ENCODE assay signal across 14 cellular contexts in genomic region chr7:87452279-87452678, GRCh38. TPM values are rescaled to one million over a fixed set of nuclear protein-coding genes. Genes with fewer than 3 reads are reported as not detected.
"Had no signal": no experiment of that assay in that cellular context is flagged by ENCODE, and none has a peak within 500 bp of the region (broad histone marks: within the 10 kb centered on the region; RNA-seq: fewer than 3 reads in every experiment).

No MANE protein-coding gene starts in this region.

- H3K4me1 Mint-ChIP-seq: stimulated activated effector memory CD8-positive, alpha-beta T cell treated with anti-CD3 and anti-CD28 coated beads, Interleukin-12 subunit alpha, Interleukin-12 subunit beta, amount 100 ng/mL, for 72 hours had no signal

- H3K27ac ChIP-seq: colonic mucosa, neutrophil, tibial artery, uterus had no signal

- H3K4me3 ChIP-seq: colonic mucosa, tibial artery, uterus had no signal

- H3K27ac Mint-ChIP-seq: activated naive CD4-positive, alpha-beta T cell treated with anti-CD3 and anti-CD28 coated beads for 36 hours; activated T-helper 1 cell treated with anti-CD3 and anti-CD28 coated beads, Interleukin-12 subunit alpha, Interleukin-12 subunit beta, Interleukin-2, Interleukin-4 antibody, amounts not matched to agents 30 ng/mL and 10 ng/mL and 1 ng/mL, durations not matched to agents 14 hours and 24 hours and 36 hours; stimulated activated effector memory CD8-positive, alpha-beta T cell treated with anti-CD3 and anti-CD28 coated beads, Interleukin-12 subunit alpha, Interleukin-12 subunit beta, amount 100 ng/mL, for 72 hours had no signal

- H3K9me3 Mint-ChIP-seq: activated naive CD4-positive, alpha-beta T cell treated with anti-CD3 and anti-CD28 coated beads for 36 hours; activated T-helper 1 cell treated with anti-CD3 and anti-CD28 coated beads, Interleukin-12 subunit alpha, Interleukin-12 subunit beta, Interleukin-2, Interleukin-4 antibody, amounts not matched to agents 30 ng/mL and 10 ng/mL and 1 ng/mL, durations not matched to agents 14 hours and 24 hours and 36 hours; stimulated activated effector memory CD8-positive, alpha-beta T cell treated with anti-CD3 and anti-CD28 coated beads, Interleukin-12 subunit alpha, Interleukin-12 subunit beta, amount 100 ng/mL, for 72 hours had no signal

- H3K4me3 Mint-ChIP-seq: activated naive CD4-positive, alpha-beta T cell treated with anti-CD3 and anti-CD28 coated beads for 36 hours; activated T-helper 1 cell treated with anti-CD3 and anti-CD28 coated beads, Interleukin-12 subunit alpha, Interleukin-12 subunit beta, Interleukin-2, Interleukin-4 antibody, amounts not matched to agents 30 ng/mL and 10 ng/mL and 1 ng/mL, durations not matched to agents 14 hours and 24 hours and 36 hours; stimulated activated effector memory CD8-positive, alpha-beta T cell treated with anti-CD3 and anti-CD28 coated beads, Interleukin-12 subunit alpha, Interleukin-12 subunit beta, amount 100 ng/mL, for 72 hours had no signal

- ATAC-seq: stimulated activated effector memory CD8-positive, alpha-beta T cell treated with anti-CD3 and anti-CD28 coated beads, Interleukin-12 subunit alpha, Interleukin-12 subunit beta, amount 100 ng/mL, for 72 hours had no signal

- DNase-seq: activated CD4-positive, alpha-beta T cell treated with anti-CD3 and anti-CD28 coated beads for 4 hours; activated naive CD4-positive, alpha-beta T cell treated with anti-CD3 and anti-CD28 coated beads for 36 hours; colonic mucosa; effector CD4-positive, alpha-beta T cell; hypothalamus; kidney glomerular epithelial cell; retina; small intestine; T1000; tibial artery; uterus had no signal

RNA-seq across cellular contexts. Expression of gene ABCB4, which starts 23.2 kb away (rescaled TPM):
- total RNA-seq: activated naive CD4-positive, alpha-beta T cell treated with anti-CD3 and anti-CD28 coated beads for 36 hours; activated T-helper 1 cell treated with anti-CD3 and anti-CD28 coated beads, Interleukin-12 subunit alpha, Interleukin-12 subunit beta, Interleukin-2, Interleukin-4 antibody, amounts not matched to agents 30 ng/mL and 10 ng/mL and 1 ng/mL, durations not matched to agents 14 hours and 24 hours and 36 hours had no signal
